ENCODE assay signal across 35 cellular contexts in genomic region chr4:73267050-73267449, GRCh38.
"Had no signal": no experiment of that assay in that cellular context is flagged by ENCODE, and none has a peak within 500 bp of the region (broad histone marks: within the 10 kb centered on the region; RNA-seq: fewer than 3 reads in every experiment).

No MANE protein-coding gene starts in this region.

- H3K4me3 Mint-ChIP-seq: activated B cell treated with CpG ODN at 0.5 μM for 24 hours; activated CD4-positive, alpha-beta memory T cell treated with anti-CD3 and anti-CD28 coated beads, Interleukin-2, amount 10 ng/mL, durations not matched to agents 7 days and 5 days; activated CD4-positive, alpha-beta T cell treated with anti-CD3 and anti-CD28 coated beads, Interleukin-2, amount 10 ng/mL, durations not matched to agents 24 days and 14 days; activated CD8-positive, alpha-beta memory T cell treated with anti-CD3 and anti-CD28 coated beads, Interleukin-2, amount 10 ng/mL, durations not matched to agents 7 days and 5 days; activated CD8-positive, alpha-beta T cell treated with anti-CD3 and anti-CD28 coated beads, Interleukin-2, amount 10 ng/mL, durations not matched to agents 7 days and 5 days; activated naive CD4-positive, alpha-beta T cell treated with anti-CD3 and anti-CD28 coated beads, Interleukin-2, amount 10 ng/mL, durations not matched to agents 7 days and 5 days; activated naive CD4-positive, alpha-beta T cell treated with anti-CD3 and anti-CD28 coated beads, Interleukin-2, amount 50 U/mL, for 24 hours; activated naive CD8-positive, alpha-beta T cell; activated naive CD8-positive, alpha-beta T cell treated with anti-CD3 and anti-CD28 coated beads, Interleukin-2, amount 10 ng/mL, durations not matched to agents 7 days and 5 days; activated naive CD8-positive, alpha-beta T cell treated with anti-CD3 and anti-CD28 coated beads, Interleukin-2, amount 50 U/mL, for 24 hours; activated T-cell treated with anti-CD3 and anti-CD28 coated beads, Interleukin-2, amount 50 U/mL, for 24 hours; brain; T-helper 1 cell treated with Interleukin-12 subunit alpha and Interleukin-12 subunit beta and Interleukin-4 antibody, amounts not matched to agents 30 μg/mL and 1 μg/mL, for 36 hours; T-helper 2 cell treated with Interferon-gamma antibody and Interleukin-4, amounts not matched to agents 5 μg/mL and 100 μg/mL, for 36 hours had no signal

- H3K27me3 Mint-ChIP-seq: activated B cell treated with CpG ODN at 0.5 μM for 24 hours; activated CD4-positive, alpha-beta memory T cell treated with anti-CD3 and anti-CD28 coated beads, Interleukin-2, amount 10 ng/mL, durations not matched to agents 7 days and 5 days; activated CD4-positive, alpha-beta T cell treated with anti-CD3 and anti-CD28 coated beads, Interleukin-2, amount 10 ng/mL, durations not matched to agents 24 days and 14 days; activated CD8-positive, alpha-beta memory T cell treated with anti-CD3 and anti-CD28 coated beads, Interleukin-2, amount 10 ng/mL, durations not matched to agents 7 days and 5 days; activated naive CD4-positive, alpha-beta T cell treated with anti-CD3 and anti-CD28 coated beads, Interleukin-2, amount 10 ng/mL, durations not matched to agents 7 days and 5 days; activated naive CD4-positive, alpha-beta T cell treated with anti-CD3 and anti-CD28 coated beads, Interleukin-2, amount 50 U/mL, for 24 hours; activated naive CD8-positive, alpha-beta T cell; activated naive CD8-positive, alpha-beta T cell treated with anti-CD3 and anti-CD28 coated beads, Interleukin-2, amount 10 ng/mL, durations not matched to agents 7 days and 5 days; activated naive CD8-positive, alpha-beta T cell treated with anti-CD3 and anti-CD28 coated beads, Interleukin-2, amount 50 U/mL, for 24 hours; activated T-cell treated with anti-CD3 and anti-CD28 coated beads, Interleukin-2, amount 50 U/mL, for 24 hours; brain had no signal

- H3K4me1 ChIP-seq: ascending aorta, breast epithelium had no signal

- ATAC-seq: activated CD8-positive, alpha-beta memory T cell treated with anti-CD3 and anti-CD28 coated beads, Interleukin-2, amount 10 ng/mL, durations not matched to agents 7 days and 5 days; activated CD8-positive, alpha-beta T cell treated with anti-CD3 and anti-CD28 coated beads, Interleukin-2, amount 10 ng/mL, durations not matched to agents 7 days and 5 days; activated naive CD8-positive, alpha-beta T cell treated with anti-CD3 and anti-CD28 coated beads, Interleukin-2, amount 50 U/mL, for 24 hours had no signal

- H3K27ac ChIP-seq: ascending aorta, breast epithelium, VCaP had no signal

- H3K27me3 ChIP-seq: ascending aorta, breast epithelium had no signal

- H3K4me1 Mint-ChIP-seq: activated B cell treated with CpG ODN at 0.5 μM for 24 hours, brain had no signal

- H3K9me3 ChIP-seq: ascending aorta, breast epithelium had no signal

- H3K36me3 Mint-ChIP-seq: activated CD8-positive, alpha-beta memory T cell treated with anti-CD3 and anti-CD28 coated beads, Interleukin-2, amount 10 ng/mL, durations not matched to agents 7 days and 5 days; activated naive CD4-positive, alpha-beta T cell treated with anti-CD3 and anti-CD28 coated beads, Interleukin-2, amount 10 ng/mL, durations not matched to agents 7 days and 5 days; activated naive CD4-positive, alpha-beta T cell treated with anti-CD3 and anti-CD28 coated beads, Interleukin-2, amount 50 U/mL, for 24 hours had no signal

- H3K36me3 ChIP-seq: ascending aorta, breast epithelium had no signal

- H3K4me3 ChIP-seq: ascending aorta, breast epithelium had no signal

- FAIRE-seq: TTC549 had no signal

- H3K9me3 Mint-ChIP-seq: activated B cell treated with CpG ODN at 0.5 μM for 24 hours; activated CD4-positive, alpha-beta memory T cell treated with anti-CD3 and anti-CD28 coated beads, Interleukin-2, amount 10 ng/mL, durations not matched to agents 7 days and 5 days; activated CD4-positive, alpha-beta T cell treated with anti-CD3 and anti-CD28 coated beads, Interleukin-2, amount 10 ng/mL, durations not matched to agents 24 days and 14 days; activated naive CD4-positive, alpha-beta T cell treated with anti-CD3 and anti-CD28 coated beads, Interleukin-2, amount 10 ng/mL, durations not matched to agents 7 days and 5 days; activated naive CD4-positive, alpha-beta T cell treated with anti-CD3 and anti-CD28 coated beads, Interleukin-2, amount 50 U/mL, for 24 hours; activated naive CD8-positive, alpha-beta T cell treated with anti-CD3 and anti-CD28 coated beads, Interleukin-2, amount 10 ng/mL, durations not matched to agents 7 days and 5 days; activated naive CD8-positive, alpha-beta T cell treated with anti-CD3 and anti-CD28 coated beads, Interleukin-2, amount 50 U/mL, for 24 hours; activated T-cell treated with anti-CD3 and anti-CD28 coated beads, Interleukin-2, amount 50 U/mL, for 24 hours; activated T-helper 2 cell treated with anti-CD3 and anti-CD28 coated beads, Interferon-gamma antibody, Interleukin-2, Interleukin-4, amounts not matched to agents 10 μg/mL and 5 μg/mL and 100 μg/mL, durations not matched to agents 14 hours and 24 hours and 36 hours; T-helper 1 cell treated with Interleukin-12 subunit alpha and Interleukin-12 subunit beta and Interleukin-4 antibody, amounts not matched to agents 30 μg/mL and 1 μg/mL, for 36 hours; T-helper 2 cell treated with Interferon-gamma antibody and Interleukin-4, amounts not matched to agents 5 μg/mL and 100 μg/mL, for 36 hours had no signal

- DNase-seq: activated B cell treated with CpG ODN at 0.5 μM for 24 hours; activated CD4-positive, alpha-beta memory T cell treated with anti-CD3 and anti-CD28 coated beads, Interleukin-2, amount 10 ng/mL, durations not matched to agents 7 days and 5 days; activated CD4-positive, alpha-beta T cell treated with anti-CD3 and anti-CD28 coated beads for 4 hours; activated CD4-positive, alpha-beta T cell treated with anti-CD3 and anti-CD28 coated beads, Interleukin-2, amount 10 ng/mL, durations not matched to agents 24 days and 14 days; activated CD4-positive, alpha-beta T cell treated with anti-CD3 and anti-CD28 coated beads, Interleukin-2, amount 50 U/mL, for 1 hour; activated CD4-positive, alpha-beta T cell treated with anti-CD3 and anti-CD28 coated beads, Interleukin-2, amount 50 U/mL, for 4 hours; activated CD4-positive, CD25-positive, alpha-beta regulatory T cell treated with anti-CD3 and anti-CD28 coated beads, Interleukin-2, amount 50 U/mL, for 72 hours; activated CD8-positive, alpha-beta memory T cell treated with anti-CD3 and anti-CD28 coated beads for 24 hours; activated CD8-positive, alpha-beta memory T cell treated with anti-CD3 and anti-CD28 coated beads, Interleukin-2, amount 10 ng/mL, durations not matched to agents 7 days and 5 days; activated CD8-positive, alpha-beta memory T cell treated with anti-CD3 and anti-CD28 coated beads, Interleukin-2, amount 50 U/mL, for 48 hours; activated CD8-positive, alpha-beta T cell treated with anti-CD3 and anti-CD28 coated beads, Interleukin-2, amount 10 ng/mL, durations not matched to agents 7 days and 5 days; activated effector memory CD4-positive, alpha-beta T cell treated with Interleukin-2 at 50 U/mL for 16 hours; activated gamma-delta T cell; activated naive CD4-positive, alpha-beta T cell treated with anti-CD3 and anti-CD28 coated beads, Interleukin-2, amount 10 ng/mL, durations not matched to agents 7 days and 5 days; activated naive CD4-positive, alpha-beta T cell treated with Interleukin-2 at 50 U/mL for 16 hours; activated naive CD8-positive, alpha-beta T cell treated with anti-CD3 and anti-CD28 coated beads, Interleukin-2, amount 10 ng/mL, durations not matched to agents 7 days and 5 days; activated naive CD8-positive, alpha-beta T cell treated with anti-CD3 and anti-CD28 coated beads, Interleukin-2, amount 50 U/mL, for 24 hours; activated T-cell treated with anti-CD3 and anti-CD28 coated beads, Interleukin-2, amount 50 U/mL, for 24 hours; activated T-cell treated with anti-CD3 and anti-CD28 coated beads, Interleukin-2, amount 50 U/mL, for 48 hours; amygdala; anterior cingulate cortex; central memory CD4-positive, alpha-beta T cell; T-helper 1 cell; T-helper 2 cell; T-helper 9 cell had no signal

- H3K27ac Mint-ChIP-seq: activated B cell treated with CpG ODN at 0.5 μM for 24 hours; activated CD4-positive, alpha-beta memory T cell treated with anti-CD3 and anti-CD28 coated beads, Interleukin-2, amount 10 ng/mL, durations not matched to agents 7 days and 5 days; activated CD4-positive, alpha-beta T cell treated with anti-CD3 and anti-CD28 coated beads, Interleukin-2, amount 10 ng/mL, durations not matched to agents 24 days and 14 days; activated CD8-positive, alpha-beta memory T cell treated with anti-CD3 and anti-CD28 coated beads, Interleukin-2, amount 10 ng/mL, durations not matched to agents 7 days and 5 days; activated CD8-positive, alpha-beta T cell treated with anti-CD3 and anti-CD28 coated beads, Interleukin-2, amount 10 ng/mL, durations not matched to agents 7 days and 5 days; activated naive CD4-positive, alpha-beta T cell treated with anti-CD3 and anti-CD28 coated beads, Interleukin-2, amount 10 ng/mL, durations not matched to agents 7 days and 5 days; activated naive CD4-positive, alpha-beta T cell treated with anti-CD3 and anti-CD28 coated beads, Interleukin-2, amount 50 U/mL, for 24 hours; activated naive CD8-positive, alpha-beta T cell treated with anti-CD3 and anti-CD28 coated beads, Interleukin-2, amount 10 ng/mL, durations not matched to agents 7 days and 5 days; activated naive CD8-positive, alpha-beta T cell treated with anti-CD3 and anti-CD28 coated beads, Interleukin-2, amount 50 U/mL, for 24 hours; activated T-cell treated with anti-CD3 and anti-CD28 coated beads, Interleukin-2, amount 50 U/mL, for 24 hours; activated T-helper 2 cell treated with anti-CD3 and anti-CD28 coated beads, Interferon-gamma antibody, Interleukin-2, Interleukin-4, amounts not matched to agents 10 μg/mL and 5 μg/mL and 100 μg/mL, durations not matched to agents 14 hours and 24 hours and 36 hours; brain; T-helper 1 cell treated with Interleukin-12 subunit alpha and Interleukin-12 subunit beta and Interleukin-4 antibody, amounts not matched to agents 30 μg/mL and 1 μg/mL, for 36 hours; T-helper 2 cell treated with Interferon-gamma antibody and Interleukin-4, amounts not matched to agents 5 μg/mL and 100 μg/mL, for 36 hours had no signal
